In genomic region chr13:57633950-57634828, GRCh38 we compare ENCODE assay signal across 9 cellular contexts. TPM values are rescaled to one million over a fixed set of nuclear protein-coding genes. Genes with fewer than 3 reads are reported as not detected.
A peak's percentile ranks its signal among the peaks of the same experiment; 100 is the strongest.
DNase-seq lines count a peak whose midpoint lies in the region; ATAC-seq, FAIRE-seq and TF ChIP-seq lines count a peak whose summit lies in the region.
"Had no signal": no experiment of that assay in that cellular context is flagged by ENCODE, and none has a peak within 500 bp of the region (broad histone marks: within the 10 kb centered on the region; RNA-seq: fewer than 3 reads in every experiment).

No MANE protein-coding gene starts in this region.

- H3K4me2 ChIP-seq in astrocyte (ENCODE audit: low read length), result peak overlapping the region; percentile 94

- no peak overlapping the region for H3K27ac ChIP-seq in astrocyte (ENCODE audit: low read depth, low read length)
- H3K27ac ChIP-seq in iPS-20b (ENCODE audit: low read length), result no peak overlapping the region

- H3K79me2 ChIP-seq in astrocyte (ENCODE audit: insufficient read depth, low read length), result no peaks in the 10 kb centered on the region

- peak overlapping the region; percentile 76 for H2AFZ ChIP-seq in astrocyte (ENCODE audit: low read depth, low read length)

- H3K4me1 ChIP-seq in astrocyte (ENCODE audit: insufficient read depth, low read length) (peaks cover 18% of the 10 kb centered on the region), iPS-20b (ENCODE audit: insufficient read depth, low read length) (no peaks in the 10 kb centered on the region; the same call in 1 of the 2 replicates)

- peak overlapping the region; percentile 60 for H3K4me3 Mint-ChIP-seq in astrocyte (ENCODE audit: unreplicated experiment)

- H4K20me1 ChIP-seq in astrocyte (ENCODE audit: insufficient read depth, low read length), result no peaks in the 10 kb centered on the region

- TF ChIP-seq CTCF in GM12874 (IDR thresholded peaks at IDR 0.05; ENCODE audit: insufficient read depth, low read depth, low read length), result peak; percentile 19; the same call in 1 of the 2 replicates
- TF ChIP-seq CTCF in astrocyte (IDR thresholded peaks at IDR 0.05; ENCODE audit: insufficient read depth, low read depth, low read length), result no peak

- peaks cover 29% of the 10 kb centered on the region for H3K27me3 ChIP-seq in astrocyte (ENCODE audit: insufficient read depth, low read length)
- peaks cover 82% of the 10 kb centered on the region for H3K27me3 ChIP-seq in iPS-20b (ENCODE audit: insufficient read depth, low read length)

- H3K4me1 Mint-ChIP-seq in astrocyte (ENCODE audit: low read depth, unreplicated experiment), result no peaks in the 10 kb centered on the region

- no peak for FAIRE-seq in astrocyte (lab: Jason Lieb, UNC)

- H3K36me3 ChIP-seq in astrocyte (ENCODE audit: insufficient read depth, low read length) (no peaks in the 10 kb centered on the region), iPS-20b (ENCODE audit: insufficient read depth, low read depth, low read length) (no peaks in the 10 kb centered on the region)

- H3K9me3 Mint-ChIP-seq in astrocyte (ENCODE audit: unreplicated experiment), result peaks cover 17% of the 10 kb centered on the region

- DNase-seq in astrocyte (ENCODE audit: low read depth) (peak; percentile 22), retina (peak; percentile 84), GDM1 (lab: John Stamatoyannopoulos, UW) (no peak)
- DNase-seq: effector CD8-positive, alpha-beta T cell had no signal

- ATAC-seq in HG02571 (IDR thresholded peaks at IDR 0.05; ENCODE audit: unreplicated experiment), result no peak
- no peak for ATAC-seq in GM21526 (IDR thresholded peaks at IDR 0.05; ENCODE audit: low FRiP score, unreplicated experiment)
- ATAC-seq in GM18861 (IDR thresholded peaks at IDR 0.05; ENCODE audit: unreplicated experiment), result no peak

- H3K9ac ChIP-seq in astrocyte (ENCODE audit: low read length), result no peak overlapping the region
- H3K9ac ChIP-seq in iPS-20b (ENCODE audit: low read depth, low read length), result no peak overlapping the region

- peaks cover 29% of the 10 kb centered on the region for H3K27me3 Mint-ChIP-seq in astrocyte (ENCODE audit: low read depth, unreplicated experiment)

- H3K27ac Mint-ChIP-seq in astrocyte (ENCODE audit: unreplicated experiment), result no peak overlapping the region

- H3K4me3 ChIP-seq in astrocyte (ENCODE audit: insufficient read depth, low read depth, low read length) (peak overlapping the region; percentile 40), iPS-20b (ENCODE audit: low read length) (peak overlapping the region; percentile 67)

- peaks cover 9% of the 10 kb centered on the region for H3K9me3 ChIP-seq in astrocyte (ENCODE audit: insufficient read depth, low read depth, low read length)
- no peaks in the 10 kb centered on the region for H3K9me3 ChIP-seq in iPS-20b (ENCODE audit: insufficient read depth, low read depth, low read length)

- no peaks in the 10 kb centered on the region for H3K36me3 Mint-ChIP-seq in astrocyte (ENCODE audit: low read depth, unreplicated experiment)

RNA-seq across cellular contexts. Expression of gene PCDH17, which starts 2.6 kb away (rescaled TPM):
- total RNA-seq in astrocyte, result 0.70 and 2.1 TPM in 2 replicates
